ENCODE assay signal across 18 cellular contexts in the genomic region with DNA sequence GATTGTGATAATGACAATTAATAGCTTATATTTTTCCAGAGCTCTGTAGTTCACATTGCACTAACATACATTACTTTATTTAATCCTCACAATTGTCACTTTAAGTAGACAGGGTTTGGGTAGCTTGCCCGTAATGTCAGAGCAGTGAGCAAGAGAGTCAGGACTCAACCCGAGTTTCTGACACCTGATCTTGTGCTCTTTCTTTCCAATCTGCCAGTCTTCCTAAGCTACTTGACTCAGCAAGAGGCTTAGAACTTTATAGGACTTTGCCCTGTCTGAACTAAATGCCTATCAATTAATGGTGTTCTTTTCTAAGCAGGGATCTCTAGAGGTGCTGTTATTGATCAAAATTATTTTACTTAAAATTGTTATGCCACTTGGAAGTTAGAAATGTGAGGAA.
DNase-seq lines count a peak whose midpoint lies in the region; ATAC-seq, FAIRE-seq and TF ChIP-seq lines count a peak whose summit lies in the region.
"Had no signal": no experiment of that assay in that cellular context is flagged by ENCODE, and none has a peak within 500 bp of the region (broad histone marks: within the 10 kb centered on the region; RNA-seq: fewer than 3 reads in every experiment).

No MANE protein-coding gene starts in this region.

- DNase-seq in NCI-H524 (lab: John Stamatoyannopoulos, UW) = peak; percentile 42 to 69
- DNase-seq in NCI-H524 treated with DMSO at 0.1 percent for 48 hours (lab: John Stamatoyannopoulos, UW) = no peak
- peak; percentile 51 for DNase-seq in OCI-M1 (lab: John Stamatoyannopoulos, UW)
- DNase-seq in psoas muscle = no peak
- DNase-seq in small intestine = peak; percentile 54
- DNase-seq in dermis blood vessel endothelial cell = no peak
- DNase-seq in Peyer's patch = no peak
- no peak for DNase-seq in amniotic stem cell (lab: John Stamatoyannopoulos, UW)
- DNase-seq: Calu3; CD8-positive, alpha-beta T cell; H7; HFFc6 had no signal

- H3K9me3 ChIP-seq in psoas muscle (no peaks in the 10 kb centered on the region), small intestine (ENCODE audit: control insufficient read depth, low read depth) (no peaks in the 10 kb centered on the region), Peyer's patch (no peaks in the 10 kb centered on the region)

- H3K4me3 ChIP-seq in psoas muscle (no peak overlapping the region), small intestine (ENCODE audit: low read depth in 1 of 2, low read length in 2 of 2) (no peak overlapping the region), Peyer's patch (no peak overlapping the region)
- H3K4me3 ChIP-seq: BLaER1 treated with 17β-estradiol and CSF1 and Interleukin-3, amounts not matched to agents 10 nM and 100 nM; GM23338 had no signal

- H3K4me1 ChIP-seq in psoas muscle (peaks cover 16% of the 10 kb centered on the region), small intestine (ENCODE audit: control insufficient read depth in 2 of 2, insufficient read depth in 1 of 2, low read depth in 1 of 2, low read length in 1 of 2) (no peaks in the 10 kb centered on the region), Peyer's patch (no peaks in the 10 kb centered on the region)
- H3K4me1 ChIP-seq: BLaER1 treated with 17β-estradiol and CSF1 and Interleukin-3, amounts not matched to agents 10 nM and 100 nM had no signal

- TF ChIP-seq POLR2A in Peyer's patch (IDR thresholded peaks at IDR 0.05) = no peak

- FAIRE-seq in small intestine (lab: Jason Lieb, UNC) = no peak
- FAIRE-seq: G401.6, GM12891 had no signal

- WGBS in psoas muscle, 3 donors = 10 to 26% (median 14%) methylated on average over 2 of the region's 2 CpGs
- 25 to 59% (median 27%) methylated on average over 2 of the region's 2 CpGs for WGBS in small intestine, 3 donors

- no peaks in the 10 kb centered on the region for H3K36me3 ChIP-seq in psoas muscle (ENCODE audit: insufficient read depth in 1 of 2, low read depth in 1 of 2)
- no peaks in the 10 kb centered on the region for H3K36me3 ChIP-seq in small intestine (ENCODE audit: control insufficient read depth in 2 of 2, insufficient read depth in 2 of 2, low read length in 2 of 2)
- H3K36me3 ChIP-seq in Peyer's patch = no peaks in the 10 kb centered on the region

- intact Hi-C loops in psoas muscle (cut with DNase I) = no loop called here

- peak; percentile 77 to 97 (median 90) for ATAC-seq in psoas muscle
- ATAC-seq: CD8-positive, alpha-beta T cell; GM23338; HCT116 had no signal

- H3K27ac ChIP-seq in psoas muscle = peak overlapping the region; percentile 69
- no peak overlapping the region for H3K27ac ChIP-seq in small intestine (ENCODE audit: low read depth in 1 of 2, low read length in 1 of 2)
- no peak overlapping the region for H3K27ac ChIP-seq in Peyer's patch
- H3K27ac ChIP-seq: BLaER1 treated with 17β-estradiol and CSF1 and Interleukin-3, amounts not matched to agents 10 nM and 100 nM; HL-60 had no signal

- TF ChIP-seq CTCF in psoas muscle (IDR thresholded peaks at IDR 0.05) (no peak), Peyer's patch (IDR thresholded peaks at IDR 0.05) (no peak)

- H3K27me3 ChIP-seq in psoas muscle (ENCODE audit: insufficient read depth in 3 of 3, low read length in 2 of 3) = no peaks in the 10 kb centered on the region
- no peaks in the 10 kb centered on the region for H3K27me3 ChIP-seq in small intestine (ENCODE audit: control insufficient read depth in 2 of 2, insufficient read depth in 2 of 2, low read length in 2 of 2)
- H3K27me3 ChIP-seq in Peyer's patch = no peaks in the 10 kb centered on the region
- H3K27me3 ChIP-seq: BLaER1 treated with 17β-estradiol and CSF1 and Interleukin-3, amounts not matched to agents 10 nM and 100 nM had no signal

Comparison
In these comparisons a context has a peak if more than half of its experiments do, and no peak if none do; other contexts are left out.
1. DNase-seq: peak in NCI-H524 (2 of 2), OCI-M1 (single experiment) and small intestine (single experiment); none in NCI-H524 treated with DMSO at 0.1 percent for 48 hours (single experiment), psoas muscle (0 of 2), dermis blood vessel endothelial cell (single experiment), Peyer's patch (0 of 3) and amniotic stem cell (single experiment).